ENCODE assay signal across 11 cellular contexts in the genomic region with DNA sequence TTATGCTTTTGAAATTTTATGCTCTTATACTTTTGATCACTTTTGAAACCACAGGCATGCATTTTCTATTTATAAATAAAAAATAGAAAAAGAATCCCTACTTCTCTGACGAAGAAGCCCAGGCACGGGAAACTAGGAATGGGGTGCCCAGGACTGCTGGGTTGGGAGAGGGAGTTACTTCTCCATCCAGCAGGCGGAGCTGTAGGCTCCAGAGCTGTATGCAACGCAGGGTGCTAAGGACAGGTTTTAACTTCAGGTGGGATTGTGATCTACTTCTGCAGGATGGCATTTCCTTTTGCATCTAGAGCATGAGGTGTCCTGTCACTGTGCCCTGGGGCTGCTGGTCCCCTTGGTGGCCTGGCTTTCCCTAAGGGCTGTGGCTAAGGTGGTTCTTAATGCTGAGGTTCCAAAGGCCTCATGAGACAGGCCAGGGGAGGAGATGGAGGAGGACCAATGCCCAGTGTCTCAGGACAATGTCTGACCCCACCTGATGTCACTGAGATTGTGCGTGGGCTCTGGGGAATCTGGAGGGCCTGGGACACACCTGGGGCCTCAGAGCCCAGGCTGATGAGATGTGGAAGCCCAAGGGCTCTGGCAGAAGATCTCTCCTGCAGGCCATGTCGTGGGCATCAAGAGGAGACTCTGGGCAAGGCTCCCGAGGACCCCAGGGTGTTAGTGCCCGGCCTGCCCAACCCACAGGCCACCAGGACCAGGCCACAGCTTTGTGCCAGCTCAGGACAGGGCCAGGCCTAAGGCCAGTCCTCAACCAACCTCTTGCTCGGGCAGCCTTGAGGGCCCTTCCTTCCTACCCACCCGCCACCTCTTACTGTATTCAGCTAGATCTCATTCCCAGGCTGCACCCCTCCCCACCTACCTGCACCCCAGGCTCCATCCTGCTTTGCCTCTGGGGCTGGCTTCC. TPM values are rescaled to one million over a fixed set of nuclear protein-coding genes. Genes with fewer than 3 reads are reported as not detected.
DNase-seq lines count a peak whose midpoint lies in the region; ATAC-seq, FAIRE-seq and TF ChIP-seq lines count a peak whose summit lies in the region.
"Had no signal": no experiment of that assay in that cellular context is flagged by ENCODE, and none has a peak within 500 bp of the region (broad histone marks: within the 10 kb centered on the region; RNA-seq: fewer than 3 reads in every experiment).

No MANE protein-coding gene starts in this region.

- H3K4me3 ChIP-seq in endothelial cell of umbilical vein (replicated peaks in 1 of 3; ENCODE audit: insufficient read depth in 1 of 3, low read depth in 1 of 3, low read length in 3 of 3), result no peak overlapping the region
- no peak overlapping the region for H3K4me3 ChIP-seq in retinal pigment epithelial cell (ENCODE audit: low read length)
- H3K4me3 ChIP-seq: BLaER1 had no signal

- ATAC-seq in GM21367 (IDR thresholded peaks at IDR 0.05; ENCODE audit: unreplicated experiment), result no peak

- no peaks in the 10 kb centered on the region for H3K36me3 ChIP-seq in endothelial cell of umbilical vein (ENCODE audit: control insufficient read depth in 2 of 2, extremely low read depth in 1 of 2, insufficient read depth in 2 of 2, low read length in 2 of 2)
- H3K36me3 ChIP-seq: BLaER1 had no signal

- TF ChIP-seq CTCF in endothelial cell of umbilical vein (IDR thresholded peaks at IDR 0.05; ENCODE audit: extremely low read depth in 1 of 2, insufficient read depth in 1 of 2, low read depth in 1 of 2, low read length in 2 of 2), result peak; percentile 67 to 71
- TF ChIP-seq CTCF in retinal pigment epithelial cell (conservative IDR thresholded peaks at IDR 0.05; ENCODE audit: low read depth, low read length), result peak; percentile 66

- FAIRE-seq in endothelial cell of umbilical vein (lab: Jason Lieb, UNC), result no peak

- dilution Hi-C loops in endothelial cell of umbilical vein (cut with MboI; ENCODE audit: extremely low pct_ligation_motif_present, low sequenced_read_pairs), result no loop called here

- peaks cover 15% of the 10 kb centered on the region for H3K4me1 ChIP-seq in endothelial cell of umbilical vein (ENCODE audit: control insufficient read depth, extremely low read depth, insufficient read depth, low read length)
- H3K4me1 ChIP-seq: BLaER1 had no signal

- H3K9ac ChIP-seq in endothelial cell of umbilical vein (replicated peaks; ENCODE audit: extremely low read depth, insufficient read depth, low read length), result no peak overlapping the region
- H3K9ac ChIP-seq: BLaER1 had no signal

- no peak for TF ChIP-seq POLR2A in endothelial cell of umbilical vein (IDR thresholded peaks at IDR 0.05; ENCODE audit: low read depth, low read length)

- H3K4me1 Mint-ChIP-seq in activated CD4-positive, alpha-beta T cell treated with anti-CD3 and anti-CD28 coated beads, Interleukin-2, amount 10 ng/mL, durations not matched to agents 7 days and 5 days, result no peaks in the 10 kb centered on the region

- peaks cover 7% of the 10 kb centered on the region for H3K27me3 Mint-ChIP-seq in activated CD4-positive, alpha-beta T cell treated with anti-CD3 and anti-CD28 coated beads, Interleukin-2, amount 10 ng/mL, durations not matched to agents 7 days and 5 days

- H3K27ac Mint-ChIP-seq in activated CD4-positive, alpha-beta T cell treated with anti-CD3 and anti-CD28 coated beads, Interleukin-2, amount 10 ng/mL, durations not matched to agents 7 days and 5 days, result no peak overlapping the region
- H3K27ac Mint-ChIP-seq: T-helper 2 cell treated with Interferon-gamma antibody and Interleukin-4, amounts not matched to agents 5 μg/mL and 100 μg/mL, for 36 hours had no signal

- no peak overlapping the region for H2AFZ ChIP-seq in endothelial cell of umbilical vein (ENCODE audit: low read depth, low read length)

- H3K9me3 ChIP-seq in endothelial cell of umbilical vein (replicated peaks; ENCODE audit: control insufficient read depth, insufficient read depth, low read length), result no peaks in the 10 kb centered on the region

- H4K20me1 ChIP-seq in endothelial cell of umbilical vein (replicated peaks; ENCODE audit: control insufficient read depth, extremely low read depth, insufficient read depth, low read length), result no peaks in the 10 kb centered on the region
- H4K20me1 ChIP-seq: BLaER1 had no signal

- H3K9me1 ChIP-seq in endothelial cell of umbilical vein (replicated peaks; ENCODE audit: control insufficient read depth, extremely low read depth, insufficient read depth, low read length), result no peaks in the 10 kb centered on the region

- H3K27me3 ChIP-seq in endothelial cell of umbilical vein (ENCODE audit: control insufficient read depth in 2 of 2, insufficient read depth in 2 of 2, low read length in 2 of 2), result no peaks in the 10 kb centered on the region
- H3K27me3 ChIP-seq: BLaER1 had no signal

- no peak overlapping the region for H3K4me3 Mint-ChIP-seq in activated CD4-positive, alpha-beta T cell treated with anti-CD3 and anti-CD28 coated beads, Interleukin-2, amount 10 ng/mL, durations not matched to agents 7 days and 5 days
- H3K4me3 Mint-ChIP-seq: T-helper 2 cell treated with Interferon-gamma antibody and Interleukin-4, amounts not matched to agents 5 μg/mL and 100 μg/mL, for 36 hours had no signal

- H3K9me3 Mint-ChIP-seq in activated CD4-positive, alpha-beta T cell treated with anti-CD3 and anti-CD28 coated beads, Interleukin-2, amount 10 ng/mL, durations not matched to agents 7 days and 5 days, result no peaks in the 10 kb centered on the region
- H3K9me3 Mint-ChIP-seq: T-helper 2 cell treated with Interferon-gamma antibody and Interleukin-4, amounts not matched to agents 5 μg/mL and 100 μg/mL, for 36 hours had no signal

- CTCF ChIA-PET in endothelial cell of umbilical vein (lab: Charles Lee), result interaction anchor here (0.5 to 2.2 kb wide), 8 partner anchors 16 to 1307 kb away, joined by 3 to 9 read pairs (median 6); a partner anchor contains a TSS
- CTCF ChIA-PET in activated CD4-positive, alpha-beta T cell treated with anti-CD3 and anti-CD28 coated beads, Interleukin-2, amount 10 ng/mL, durations not matched to agents 7 days and 5 days (lab: Charles Lee), result no interaction called here

- POLR2A ChIA-PET in endothelial cell of umbilical vein (lab: Charles Lee), result no interaction called here
- POLR2A ChIA-PET in activated CD4-positive, alpha-beta T cell treated with anti-CD3 and anti-CD28 coated beads, Interleukin-2, amount 10 ng/mL, durations not matched to agents 7 days and 5 days (lab: Charles Lee), result no interaction called here

- H3K4me2 ChIP-seq in endothelial cell of umbilical vein (ENCODE audit: insufficient read depth, low read length), result no peak overlapping the region
- H3K4me2 ChIP-seq: BLaER1 had no signal

- H3K36me3 Mint-ChIP-seq in activated CD4-positive, alpha-beta T cell treated with anti-CD3 and anti-CD28 coated beads, Interleukin-2, amount 10 ng/mL, durations not matched to agents 7 days and 5 days (ENCODE audit: low read depth), result no peaks in the 10 kb centered on the region

- H3K79me2 ChIP-seq in endothelial cell of umbilical vein (ENCODE audit: control insufficient read depth, insufficient read depth, low read length), result no peaks in the 10 kb centered on the region

- DNase-seq in NCI-H82 (lab: John Stamatoyannopoulos, UW) (peak; percentile 43), NCI-H82 treated with DMSO at 0.1 percent for 48 hours (lab: John Stamatoyannopoulos, UW; ENCODE audit: unreplicated experiment) (no peak), NCI-H69 (lab: John Stamatoyannopoulos, UW) (peak; percentile 25), endothelial cell of umbilical vein (ENCODE audit: low read depth, low spot score) (no peak), retinal pigment epithelial cell (ENCODE audit: low read depth) (no peak), substantia nigra (lab: John Stamatoyannopoulos, UW) (no peak)
- DNase-seq in activated CD4-positive, alpha-beta T cell treated with anti-CD3 and anti-CD28 coated beads, Interleukin-2, amount 10 ng/mL, durations not matched to agents 7 days and 5 days, result no peak

- intact Hi-C loops in endothelial cell of umbilical vein (cut with micrococcal nuclease), result loop anchor here (1.0 kb wide), 1 partner anchor 480 kb away; no protein-coding TSS in a partner anchor

- H3K27ac ChIP-seq in endothelial cell of umbilical vein (ENCODE audit: insufficient read depth, low read depth, low read length), result no peak overlapping the region
- H3K27ac ChIP-seq in substantia nigra (ENCODE audit: low read depth, low read length, poor library complexity, severe bottlenecking), result no peak overlapping the region
- H3K27ac ChIP-seq: BLaER1 had no signal

- no TSS peak for BruUV-seq in endothelial cell of umbilical vein (replicated peaks; lab: Mats Ljungman, UMichigan)

RNA-seq across cellular contexts. Expression of a gene that starts 0.5 kb away (rescaled TPM):
- total RNA-seq in endothelial cell of umbilical vein, result not detected in 2 replicates
- not detected in 2 replicates for polyA plus RNA-seq in endothelial cell of umbilical vein
- polyA plus RNA-seq in endothelial cell of umbilical vein (2011; cell fraction: cytosol; rRNA removed), result not detected in 2 replicates
- polyA plus RNA-seq in endothelial cell of umbilical vein (2011; cell fraction: nucleus; rRNA removed), result not detected in 2 replicates
- polyA plus RNA-seq in endothelial cell of umbilical vein (2012), result not detected in 2 replicates
- not detected in 2 replicates for polyA minus RNA-seq in endothelial cell of umbilical vein
- polyA minus RNA-seq in endothelial cell of umbilical vein (2011; cell fraction: cytosol; rRNA and poly(A)+ RNA removed), result not detected
- not detected in 2 replicates for polyA minus RNA-seq in endothelial cell of umbilical vein (2011; cell fraction: nucleus; rRNA and poly(A)+ RNA removed)
- not detected for total RNA-seq in activated CD4-positive, alpha-beta T cell treated with anti-CD3 and anti-CD28 coated beads, Interleukin-2, amount 10 ng/mL, durations not matched to agents 7 days and 5 days
- polyA plus RNA-seq: adipose tissue had no signal

RNA-seq across cellular contexts. Expression of a gene that starts 15.9 kb away (rescaled TPM):
- 2.3 and 4.0 TPM in 2 replicates for total RNA-seq in endothelial cell of umbilical vein
- polyA plus RNA-seq in endothelial cell of umbilical vein, result 0.56 and 0.57 TPM in 2 replicates
- 0.76 and 0.97 TPM in 2 replicates for polyA plus RNA-seq in endothelial cell of umbilical vein (2011; cell fraction: cytosol; rRNA removed)
- polyA plus RNA-seq in endothelial cell of umbilical vein (2011; cell fraction: nucleus; rRNA removed), result 1.2 TPM in 2 replicates
- 4.4 and 7.2 TPM in 2 replicates for polyA plus RNA-seq in endothelial cell of umbilical vein (2012)
- polyA minus RNA-seq in endothelial cell of umbilical vein, result 0.27 TPM in 1 of 2 replicates, not detected in the other
- polyA minus RNA-seq in endothelial cell of umbilical vein (2011; cell fraction: cytosol; rRNA and poly(A)+ RNA removed), result not detected
- polyA minus RNA-seq in endothelial cell of umbilical vein (2011; cell fraction: nucleus; rRNA and poly(A)+ RNA removed), result 0.53 and 0.58 TPM in 2 replicates
- not detected for total RNA-seq in activated CD4-positive, alpha-beta T cell treated with anti-CD3 and anti-CD28 coated beads, Interleukin-2, amount 10 ng/mL, durations not matched to agents 7 days and 5 days

RNA-seq across cellular contexts. Expression of a gene that starts 48.7 kb away (rescaled TPM):
- total RNA-seq in endothelial cell of umbilical vein, result 8.1 and 10.1 TPM in 2 replicates
- polyA plus RNA-seq in endothelial cell of umbilical vein, result 3.0 and 3.4 TPM in 2 replicates
- 4.6 and 5.3 TPM in 2 replicates for polyA plus RNA-seq in endothelial cell of umbilical vein (2011; cell fraction: cytosol; rRNA removed)
- polyA plus RNA-seq in endothelial cell of umbilical vein (2011; cell fraction: nucleus; rRNA removed), result 7.2 and 7.5 TPM in 2 replicates
- 5.1 and 9.2 TPM in 2 replicates for polyA plus RNA-seq in endothelial cell of umbilical vein (2012)
- polyA minus RNA-seq in endothelial cell of umbilical vein, result 2.1 and 2.2 TPM in 2 replicates
- 46.0 TPM for polyA minus RNA-seq in endothelial cell of umbilical vein (2011; cell fraction: cytosol; rRNA and poly(A)+ RNA removed)
- 4.3 and 7.6 TPM in 2 replicates for polyA minus RNA-seq in endothelial cell of umbilical vein (2011; cell fraction: nucleus; rRNA and poly(A)+ RNA removed)
- total RNA-seq in activated CD4-positive, alpha-beta T cell treated with anti-CD3 and anti-CD28 coated beads, Interleukin-2, amount 10 ng/mL, durations not matched to agents 7 days and 5 days, result 1 to 10 TPM; 4.0 to 4.1 TPM

Comparison
In these comparisons a context has a peak if more than half of its experiments do, and no peak if none do; other contexts are left out.
1. DNase-seq: peak in NCI-H82 (single experiment) and NCI-H69 (single experiment); none in NCI-H82 treated with DMSO at 0.1 percent for 48 hours (single experiment), endothelial cell of umbilical vein (single experiment), retinal pigment epithelial cell (single experiment), activated CD4-positive, alpha-beta T cell treated with anti-CD3 and anti-CD28 coated beads, Interleukin-2, amount 10 ng/mL, durations not matched to agents 7 days and 5 days (single experiment) and substantia nigra (0 of 49).